In genomic region chrX:84724576-84724975, GRCh38 we compare ENCODE assay signal across 21 cellular contexts.
"Had no signal": no experiment of that assay in that cellular context is flagged by ENCODE, and none has a peak within 500 bp of the region (broad histone marks: within the 10 kb centered on the region; RNA-seq: fewer than 3 reads in every experiment).

No MANE protein-coding gene starts in this region.

- H3K27ac Mint-ChIP-seq: activated B cell treated with CpG ODN at 0.5 μM for 24 hours; activated CD8-positive, alpha-beta T cell treated with anti-CD3 and anti-CD28 coated beads, Interleukin-2, amount 10 ng/mL, durations not matched to agents 7 days and 5 days; activated naive CD8-positive, alpha-beta T cell; stimulated activated naive CD8-positive, alpha-beta T cell treated with anti-CD3 and anti-CD28 coated beads, Interleukin-15, Interleukin-2, amounts not matched to agents 100 ng/mL and 50 ng/mL, for 24 hours; T-helper 1 cell treated with Interleukin-12 subunit alpha and Interleukin-12 subunit beta and Interleukin-4 antibody, amounts not matched to agents 30 μg/mL and 1 μg/mL, for 36 hours; type B pancreatic cell had no signal

- H3K9me3 Mint-ChIP-seq: activated B cell treated with CpG ODN at 0.5 μM for 24 hours; stimulated activated naive CD8-positive, alpha-beta T cell treated with anti-CD3 and anti-CD28 coated beads, Interleukin-15, Interleukin-2, amounts not matched to agents 100 ng/mL and 50 ng/mL, for 24 hours; T-helper 1 cell treated with Interleukin-12 subunit alpha and Interleukin-12 subunit beta and Interleukin-4 antibody, amounts not matched to agents 30 μg/mL and 1 μg/mL, for 36 hours; type B pancreatic cell had no signal

- H3K4me3 Mint-ChIP-seq: activated B cell treated with CpG ODN at 0.5 μM for 24 hours; activated CD8-positive, alpha-beta T cell treated with anti-CD3 and anti-CD28 coated beads, Interleukin-2, amount 10 ng/mL, durations not matched to agents 7 days and 5 days; activated naive CD8-positive, alpha-beta T cell; stimulated activated naive CD8-positive, alpha-beta T cell treated with anti-CD3 and anti-CD28 coated beads, Interleukin-15, Interleukin-2, amounts not matched to agents 100 ng/mL and 50 ng/mL, for 24 hours; T-helper 1 cell treated with Interleukin-12 subunit alpha and Interleukin-12 subunit beta and Interleukin-4 antibody, amounts not matched to agents 30 μg/mL and 1 μg/mL, for 36 hours; type B pancreatic cell had no signal

- H3K9me3 ChIP-seq: body of pancreas, esophagus squamous epithelium, spleen had no signal

- DNase-seq: activated B cell treated with CpG ODN at 0.5 μM for 24 hours; activated CD4-positive, alpha-beta T cell treated with anti-CD3 and anti-CD28 coated beads for 48 hours; activated CD8-positive, alpha-beta memory T cell treated with anti-CD3 and anti-CD28 coated beads, Interleukin-2, amount 50 U/mL, for 4 hours; activated CD8-positive, alpha-beta T cell treated with anti-CD3 and anti-CD28 coated beads, Interleukin-2, amount 10 ng/mL, durations not matched to agents 7 days and 5 days; activated gamma-delta T cell; activated T-cell treated with anti-CD3 and anti-CD28 coated beads, Interleukin-2, amount 50 U/mL, for 48 hours; amygdala; body of pancreas; central memory CD4-positive, alpha-beta T cell; effector CD4-positive, alpha-beta T cell; esophagus squamous epithelium; hypothalamus; kidney glomerular epithelial cell; mesenchymal stem cell; spleen had no signal

- ATAC-seq: activated CD8-positive, alpha-beta T cell treated with anti-CD3 and anti-CD28 coated beads, Interleukin-2, amount 10 ng/mL, durations not matched to agents 7 days and 5 days; body of pancreas; sciatic nerve had no signal

- H3K4me1 Mint-ChIP-seq: activated B cell treated with CpG ODN at 0.5 μM for 24 hours had no signal

- H3K27me3 Mint-ChIP-seq: activated B cell treated with CpG ODN at 0.5 μM for 24 hours; stimulated activated naive CD8-positive, alpha-beta T cell treated with anti-CD3 and anti-CD28 coated beads, Interleukin-15, Interleukin-2, amounts not matched to agents 100 ng/mL and 50 ng/mL, for 24 hours; type B pancreatic cell had no signal

- H3K4me3 ChIP-seq: body of pancreas, coronary artery, esophagus squamous epithelium, spleen had no signal

- H3K36me3 ChIP-seq: esophagus squamous epithelium, spleen had no signal

- H3K36me3 Mint-ChIP-seq: activated naive CD8-positive, alpha-beta T cell; type B pancreatic cell had no signal

- H3K4me1 ChIP-seq: body of pancreas, esophagus squamous epithelium, spleen had no signal

- H3K27me3 ChIP-seq: body of pancreas, esophagus squamous epithelium, spleen had no signal
